Comparison of ENCODE assay signal across 9 cellular contexts in the genomic region with DNA sequence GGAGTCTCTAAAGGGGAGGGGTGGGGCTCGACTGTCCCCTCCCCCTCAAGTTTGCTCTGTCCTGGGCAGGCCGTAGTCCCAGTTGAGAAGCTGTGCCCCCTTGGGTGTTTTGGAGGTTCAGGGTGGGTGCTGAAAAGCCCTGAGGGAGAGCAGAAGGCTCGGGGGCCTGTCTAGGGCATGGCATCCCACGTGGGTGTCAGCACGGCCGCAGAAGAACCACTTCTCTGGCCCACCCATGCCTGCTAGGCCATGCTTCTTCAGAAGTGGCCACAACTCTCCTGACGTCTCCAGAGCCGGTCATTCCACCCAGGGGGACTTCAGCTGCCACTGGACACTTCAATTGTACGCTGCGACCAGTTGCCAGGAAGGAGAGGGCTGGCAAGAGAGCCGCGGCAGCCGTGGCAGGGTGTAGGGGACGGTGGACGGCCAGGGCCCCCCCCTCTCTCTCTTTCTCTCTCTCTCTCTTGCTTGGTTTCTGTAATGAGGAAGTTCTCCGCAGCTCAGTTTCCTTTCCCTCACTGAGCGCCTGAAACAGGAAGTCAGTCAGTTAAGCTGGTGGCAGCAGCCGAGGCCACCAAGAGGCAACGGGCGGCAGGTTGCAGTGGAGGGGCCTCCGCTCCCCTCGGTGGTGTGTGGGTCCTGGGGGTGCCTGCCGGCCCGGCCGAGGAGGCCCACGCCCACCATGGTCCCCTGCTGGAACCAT. TPM values are rescaled to one million over a fixed set of nuclear protein-coding genes. Genes with fewer than 3 reads are reported as not detected.
DNase-seq lines count a peak whose midpoint lies in the region; ATAC-seq and TF ChIP-seq lines count a peak whose summit lies in the region.
"Had no signal": no experiment of that assay in that cellular context is flagged by ENCODE, and none has a peak within 500 bp of the region (broad histone marks: within the 10 kb centered on the region; RNA-seq: fewer than 3 reads in every experiment).

A gene (plus strand): TSS at position 546 of the 703 bp plus-strand sequence. CDS start 137 bp downstream, at position 683.

- no peaks in the 10 kb centered on the region for H4K20me1 ChIP-seq in KMS-11 (ENCODE audit: insufficient read depth)

- peak within 1 kb of the TSS; percentile 85 for H3K27ac ChIP-seq in CD4-positive, CD25-positive, alpha-beta regulatory T cell (ENCODE audit: insufficient read depth, low read length, poor library complexity, severe bottlenecking)
- peak within 1 kb of the TSS; percentile 67 for H3K27ac ChIP-seq in KMS-11
- H3K27ac ChIP-seq in skeletal muscle tissue (ENCODE audit: low read depth, low read length) = peak within 1 kb of the TSS; percentile 72
- H3K27ac ChIP-seq: C4-2B had no signal

- POLR2A ChIA-PET in activated CD8-positive, alpha-beta T cell treated with anti-CD3 and anti-CD28 coated beads, Interleukin-2, amount 10 ng/mL, durations not matched to agents 7 days and 5 days (lab: Charles Lee) = interaction anchor here (0.6 to 9.5 kb wide), 17 partner anchors 11 to 755 kb away, joined by 3 to 136 read pairs (median 5); a partner anchor contains a TSS

- H3K9ac ChIP-seq in KMS-11 (peak within 1 kb of the TSS; percentile 72), skeletal muscle tissue (ENCODE audit: low read depth in 1 of 3, low read length in 3 of 3) (peak within 1 kb of the TSS; percentile 47 to 66 (median 59))

- H3K4me1 Mint-ChIP-seq in CD4-positive, CD25-positive, alpha-beta regulatory T cell = peaks cover 6 to 44% (median 29%) of the 10 kb centered on the region in 4 donors
- peaks cover 44% of the 10 kb centered on the region for H3K4me1 Mint-ChIP-seq in activated CD8-positive, alpha-beta T cell treated with anti-CD3 and anti-CD28 coated beads, Interleukin-2, amount 10 ng/mL, durations not matched to agents 7 days and 5 days (ENCODE audit: low read depth)
- peaks cover 7% of the 10 kb centered on the region for H3K4me1 Mint-ChIP-seq in progenitor cell of endocrine pancreas (ENCODE audit: low read depth)

- peak within 1 kb of the TSS; percentile 76 for H3K4me2 ChIP-seq in KMS-11

- ATAC-seq in CD4-positive, CD25-positive, alpha-beta regulatory T cell (ENCODE audit: low read depth in 2 of 2) = peak; percentile 81 to 82
- ATAC-seq in GM21360 (IDR thresholded peaks at IDR 0.05; ENCODE audit: unreplicated experiment) = peak; percentile 32
- peak; percentile 86 for ATAC-seq in activated CD8-positive, alpha-beta T cell treated with anti-CD3 and anti-CD28 coated beads, Interleukin-2, amount 10 ng/mL, durations not matched to agents 7 days and 5 days
- ATAC-seq in esophagus mucosa = peak; percentile 34

- H3K79me2 ChIP-seq in KMS-11 (ENCODE audit: insufficient read depth, low read depth) = peaks cover 15% of the 10 kb centered on the region; the same call in 1 of the 2 replicates

- H3K27ac Mint-ChIP-seq in CD4-positive, CD25-positive, alpha-beta regulatory T cell = peak within 1 kb of the TSS; percentile 94 to 97 (median 96)
- H3K27ac Mint-ChIP-seq in activated CD8-positive, alpha-beta T cell treated with anti-CD3 and anti-CD28 coated beads, Interleukin-2, amount 10 ng/mL, durations not matched to agents 7 days and 5 days = peak within 1 kb of the TSS; percentile 91
- H3K27ac Mint-ChIP-seq in progenitor cell of endocrine pancreas = no peak within 1 kb of the TSS

- peaks cover 45% of the 10 kb centered on the region for H3K4me1 ChIP-seq in CD4-positive, CD25-positive, alpha-beta regulatory T cell (ENCODE audit: control insufficient read depth, insufficient read depth, low read length, poor library complexity, severe bottlenecking)
- H3K4me1 ChIP-seq in KMS-11 (ENCODE audit: low read depth, poor library complexity, severe bottlenecking) (peaks cover 18% of the 10 kb centered on the region), skeletal muscle tissue (ENCODE audit: control insufficient read depth in 3 of 3, insufficient read depth in 3 of 3, low read length in 3 of 3) (peaks cover 24 to 36% (median 34%) of the 10 kb centered on the region in 3 donors)

- H3K4me3 Mint-ChIP-seq in CD4-positive, CD25-positive, alpha-beta regulatory T cell = peak within 1 kb of the TSS; percentile 87 to 97 (median 96)
- H3K4me3 Mint-ChIP-seq in activated CD8-positive, alpha-beta T cell treated with anti-CD3 and anti-CD28 coated beads, Interleukin-2, amount 10 ng/mL, durations not matched to agents 7 days and 5 days = peak within 1 kb of the TSS; percentile 98
- H3K4me3 Mint-ChIP-seq in progenitor cell of endocrine pancreas (ENCODE audit: low read depth) = no peak within 1 kb of the TSS

- no peaks in the 10 kb centered on the region for H3K9me3 ChIP-seq in CD4-positive, CD25-positive, alpha-beta regulatory T cell (ENCODE audit: control insufficient read depth in 2 of 2, low read length in 2 of 2)
- no peaks in the 10 kb centered on the region for H3K9me3 ChIP-seq in skeletal muscle tissue (ENCODE audit: control insufficient read depth in 3 of 3, low read length in 3 of 3)

- peak within 1 kb of the TSS; percentile 85 for H2AFZ ChIP-seq in KMS-11 (ENCODE audit: low read depth)

- no peak for TF ChIP-seq CTCF in KMS-11 (conservative IDR thresholded peaks at IDR 0.05; ENCODE audit: low read depth, low read length)
- TF ChIP-seq CTCF in progenitor cell of endocrine pancreas (IDR thresholded peaks at IDR 0.05; ENCODE audit: unreplicated experiment) = no peak

- H3K4me3 ChIP-seq in CD4-positive, CD25-positive, alpha-beta regulatory T cell (ENCODE audit: low read depth, low read length) = peak within 1 kb of the TSS; percentile 98
- H3K4me3 ChIP-seq in KMS-11 (IDR thresholded peaks at IDR 0.05; ENCODE audit: insufficient read depth, low read depth, low read length) = no peak within 1 kb of the TSS
- H3K4me3 ChIP-seq in skeletal muscle tissue (ENCODE audit: low read length in 3 of 3) = peak within 1 kb of the TSS; percentile 64 to 67 (median 66)

- H3K27me3 ChIP-seq in CD4-positive, CD25-positive, alpha-beta regulatory T cell (ENCODE audit: control insufficient read depth, insufficient read depth, low read length) = no peaks in the 10 kb centered on the region
- H3K27me3 ChIP-seq in KMS-11 (ENCODE audit: insufficient read depth, low read depth) (no peaks in the 10 kb centered on the region), skeletal muscle tissue (ENCODE audit: control insufficient read depth in 3 of 3, insufficient read depth in 3 of 3, low read length in 3 of 3) (no peaks in the 10 kb centered on the region)

- peak; percentile 68 to 93 (median 82) for DNase-seq in CD4-positive, CD25-positive, alpha-beta regulatory T cell
- DNase-seq in activated CD8-positive, alpha-beta T cell treated with anti-CD3 and anti-CD28 coated beads, Interleukin-2, amount 10 ng/mL, durations not matched to agents 7 days and 5 days = peak; percentile 88
- DNase-seq in NCI-H345 treated with DMSO at 0.1 percent for 48 hours (lab: John Stamatoyannopoulos, UW; ENCODE audit: unreplicated experiment) (no peak), progenitor cell of endocrine pancreas (ENCODE audit: low spot score, unreplicated experiment) (no peak)

- peaks cover 11% of the 10 kb centered on the region for H3K36me3 ChIP-seq in CD4-positive, CD25-positive, alpha-beta regulatory T cell (ENCODE audit: control insufficient read depth, insufficient read depth, low read length)
- H3K36me3 ChIP-seq in KMS-11 (ENCODE audit: insufficient read depth) = no peaks in the 10 kb centered on the region
- no peaks in the 10 kb centered on the region for H3K36me3 ChIP-seq in skeletal muscle tissue (ENCODE audit: control insufficient read depth in 3 of 3, insufficient read depth in 3 of 3, low read length in 3 of 3)

- no peaks in the 10 kb centered on the region for H3K27me3 Mint-ChIP-seq in CD4-positive, CD25-positive, alpha-beta regulatory T cell
- no peaks in the 10 kb centered on the region for H3K27me3 Mint-ChIP-seq in activated CD8-positive, alpha-beta T cell treated with anti-CD3 and anti-CD28 coated beads, Interleukin-2, amount 10 ng/mL, durations not matched to agents 7 days and 5 days (ENCODE audit: low read depth)
- peaks cover 9% of the 10 kb centered on the region for H3K27me3 Mint-ChIP-seq in progenitor cell of endocrine pancreas

- peaks cover 5% of the 10 kb centered on the region for H3K36me3 Mint-ChIP-seq in CD4-positive, CD25-positive, alpha-beta regulatory T cell
- peaks cover 41% of the 10 kb centered on the region for H3K36me3 Mint-ChIP-seq in activated CD8-positive, alpha-beta T cell treated with anti-CD3 and anti-CD28 coated beads, Interleukin-2, amount 10 ng/mL, durations not matched to agents 7 days and 5 days (ENCODE audit: low read depth)
- no peaks in the 10 kb centered on the region for H3K36me3 Mint-ChIP-seq in progenitor cell of endocrine pancreas (ENCODE audit: insufficient read depth)

- H3K9me3 Mint-ChIP-seq in CD4-positive, CD25-positive, alpha-beta regulatory T cell = peaks cover 0 to 2% (median 0%) of the 10 kb centered on the region in 7 donors
- H3K9me3 Mint-ChIP-seq in activated CD8-positive, alpha-beta T cell treated with anti-CD3 and anti-CD28 coated beads, Interleukin-2, amount 10 ng/mL, durations not matched to agents 7 days and 5 days (ENCODE audit: insufficient read depth) = no peaks in the 10 kb centered on the region
- H3K9me3 Mint-ChIP-seq in progenitor cell of endocrine pancreas (ENCODE audit: low read depth) = no peaks in the 10 kb centered on the region

- CTCF ChIA-PET in activated CD8-positive, alpha-beta T cell treated with anti-CD3 and anti-CD28 coated beads, Interleukin-2, amount 10 ng/mL, durations not matched to agents 7 days and 5 days (lab: Charles Lee) = interaction anchor here (0.7 to 4.2 kb wide), 20 partner anchors 11 to 211 kb away, joined by 3 to 24 read pairs (median 6); a partner anchor contains a TSS

RNA-seq across cellular contexts. Expression of the gene that starts here (rescaled TPM):
- total RNA-seq in CD4-positive, CD25-positive, alpha-beta regulatory T cell = 278 TPM
- 10 to 100 TPM; 56.9 to 79.8 (median 69.0) TPM for polyA plus RNA-seq in CD4-positive, CD25-positive, alpha-beta regulatory T cell
- 100 to 1,000 TPM; 108 to 122 TPM for total RNA-seq in activated CD8-positive, alpha-beta T cell treated with anti-CD3 and anti-CD28 coated beads, Interleukin-2, amount 10 ng/mL, durations not matched to agents 7 days and 5 days
- total RNA-seq in esophagus mucosa (6.2 TPM), skeletal muscle tissue (8.4 TPM), progenitor cell of endocrine pancreas (5.3 and 9.0 TPM in 2 replicates)

Comparison
In these comparisons a context has a peak if more than half of its experiments do, and no peak if none do; other contexts are left out.
1. RNA of the gene that starts here (total RNA-seq): 278 TPM in CD4-positive, CD25-positive, alpha-beta regulatory T cell (single experiment) and 108 to 122 TPM in activated CD8-positive, alpha-beta T cell treated with anti-CD3 and anti-CD28 coated beads, Interleukin-2, amount 10 ng/mL, durations not matched to agents 7 days and 5 days; 8.4 TPM in skeletal muscle tissue (single experiment), 6.2 TPM in esophagus mucosa (single experiment) and 5.3 to 9.0 TPM in progenitor cell of endocrine pancreas; every median in the first group is over 10 times any median in the second.
2. ATAC-seq: peak in every context shown above with its lines; median percentile 86 in activated CD8-positive, alpha-beta T cell treated with anti-CD3 and anti-CD28 coated beads, Interleukin-2, amount 10 ng/mL, durations not matched to agents 7 days and 5 days; 82 in CD4-positive, CD25-positive, alpha-beta regulatory T cell; 34 in esophagus mucosa; 32 in GM21360.
3. DNase-seq: peak in CD4-positive, CD25-positive, alpha-beta regulatory T cell (3 of 3) and activated CD8-positive, alpha-beta T cell treated with anti-CD3 and anti-CD28 coated beads, Interleukin-2, amount 10 ng/mL, durations not matched to agents 7 days and 5 days (single experiment); none in NCI-H345 treated with DMSO at 0.1 percent for 48 hours (single experiment) and progenitor cell of endocrine pancreas (single experiment).
4. Peak in every context shown above with its lines, with median percentiles within 50 percentile points of each other: H3K27ac ChIP-seq.